ENCODE assay signal across 1 cellular context in the genomic region with DNA sequence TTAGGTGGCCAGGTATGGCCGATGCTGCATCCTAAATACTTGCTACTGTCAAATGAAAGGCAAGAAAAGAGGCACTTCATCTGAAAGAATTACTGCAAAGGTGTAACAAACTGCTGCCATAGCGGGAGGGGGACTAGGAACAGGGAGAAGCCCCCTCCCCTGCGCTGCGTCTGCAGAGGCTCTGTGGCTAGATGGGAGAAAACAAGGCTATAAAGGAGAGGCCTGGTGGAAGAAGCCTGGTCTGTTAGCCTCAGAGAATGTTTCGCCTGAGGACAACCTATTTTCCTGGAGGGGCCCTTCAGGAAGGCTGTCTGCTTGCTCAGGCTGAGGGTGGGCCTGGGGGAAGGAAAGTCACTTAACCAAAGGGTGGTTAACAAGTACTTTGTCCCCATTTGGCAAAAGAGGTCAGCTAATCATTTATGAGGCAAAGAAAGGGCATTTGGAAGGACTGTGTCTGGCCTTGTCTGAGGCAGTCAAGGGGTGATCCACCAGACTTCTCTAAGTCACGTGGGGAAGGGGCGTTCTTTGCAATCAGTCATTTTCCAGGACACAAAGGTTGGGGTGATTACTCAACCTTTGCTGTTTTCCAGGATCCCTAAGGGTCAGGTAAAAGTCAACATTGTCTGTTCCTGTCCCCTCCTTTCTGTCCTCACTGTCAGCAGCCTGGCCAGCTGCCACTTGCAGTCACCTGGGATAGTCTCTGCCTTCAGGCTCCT.
TF ChIP-seq lines count a peak whose summit lies in the region.

No MANE protein-coding gene starts in this region.

TF ChIP-seq in HepG2, 621 proteins besides CTCF, POLR2A, EP300 and RAD21 (continued from another document and continues in another):
- TF ChIP-seq, protein P1, sequence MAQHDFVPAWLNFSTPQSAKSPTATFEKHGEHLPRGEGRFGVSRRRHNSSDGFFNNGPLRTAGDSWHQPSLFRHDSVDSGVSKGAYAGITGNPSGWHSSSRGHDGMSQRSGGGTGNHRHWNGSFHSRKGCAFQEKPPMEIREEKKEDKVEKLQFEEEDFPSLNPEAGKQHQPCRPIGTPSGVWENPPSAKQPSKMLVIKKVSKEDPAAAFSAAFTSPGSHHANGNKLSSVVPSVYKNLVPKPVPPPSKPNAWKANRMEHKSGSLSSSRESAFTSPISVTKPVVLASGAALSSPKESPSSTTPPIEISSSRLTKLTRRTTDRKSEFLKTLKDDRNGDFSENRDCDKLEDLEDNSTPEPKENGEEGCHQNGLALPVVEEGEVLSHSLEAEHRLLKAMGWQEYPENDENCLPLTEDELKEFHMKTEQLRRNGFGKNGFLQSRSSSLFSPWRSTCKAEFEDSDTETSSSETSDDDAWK (CRISPR knock-in tag; IDR thresholded peaks at IDR 0.05), result no peak
- no peak for TF ChIP-seq ZNF232 (CRISPR knock-in tag; IDR thresholded peaks at IDR 0.05; ENCODE audit: borderline replicate concordance)
- TF ChIP-seq, protein P2, sequence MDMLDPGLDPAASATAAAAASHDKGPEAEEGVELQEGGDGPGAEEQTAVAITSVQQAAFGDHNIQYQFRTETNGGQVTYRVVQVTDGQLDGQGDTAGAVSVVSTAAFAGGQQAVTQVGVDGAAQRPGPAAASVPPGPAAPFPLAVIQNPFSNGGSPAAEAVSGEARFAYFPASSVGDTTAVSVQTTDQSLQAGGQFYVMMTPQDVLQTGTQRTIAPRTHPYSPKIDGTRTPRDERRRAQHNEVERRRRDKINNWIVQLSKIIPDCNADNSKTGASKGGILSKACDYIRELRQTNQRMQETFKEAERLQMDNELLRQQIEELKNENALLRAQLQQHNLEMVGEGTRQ (IDR thresholded peaks at IDR 0.05; ENCODE audit: low read depth, low read length), result no peak
- TF ChIP-seq, protein P2 (CRISPR knock-in tag; IDR thresholded peaks at IDR 0.05; ENCODE audit: borderline replicate concordance), result no peak; the same call in 1 of the 2 replicates
- TF ChIP-seq ZNF616 (CRISPR knock-in tag; IDR thresholded peaks at IDR 0.05; ENCODE audit: low read depth), result no peak
- no peak for TF ChIP-seq ZNF720 (CRISPR knock-in tag; IDR thresholded peaks at IDR 0.05)
- TF ChIP-seq NR2F6 (IDR thresholded peaks at IDR 0.05), result peak; percentile 76
- peak; percentile 87 for TF ChIP-seq NR2F6 (CRISPR knock-in tag; IDR thresholded peaks at IDR 0.05)
- no peak for TF ChIP-seq BRD4 (CRISPR knock-in tag; IDR thresholded peaks at IDR 0.05)
- peak; percentile 45; the same call in 1 of the 2 replicates for TF ChIP-seq PHF21A (CRISPR knock-in tag; IDR thresholded peaks at IDR 0.05)
- TF ChIP-seq ZBTB20 (CRISPR knock-in tag; IDR thresholded peaks at IDR 0.05; ENCODE audit: borderline replicate concordance, low read depth), result no peak; the same call in 1 of the 2 replicates
- no peak; the same call in 1 of the 2 replicates for TF ChIP-seq MEIS1 (CRISPR knock-in tag; IDR thresholded peaks at IDR 0.05; ENCODE audit: borderline replicate concordance)
- TF ChIP-seq REXO4 (CRISPR knock-in tag; IDR thresholded peaks at IDR 0.05; ENCODE audit: borderline replicate concordance), result no peak
- no peak for TF ChIP-seq KDM5A (IDR thresholded peaks at IDR 0.05; ENCODE audit: borderline replicate concordance, low read length)
- peak; percentile 60 for TF ChIP-seq SAP130 (CRISPR knock-in tag; IDR thresholded peaks at IDR 0.05; ENCODE audit: low read depth)
- TF ChIP-seq ATM (IDR thresholded peaks at IDR 0.05; ENCODE audit: borderline replicate concordance), result no peak
- TF ChIP-seq, protein P3, sequence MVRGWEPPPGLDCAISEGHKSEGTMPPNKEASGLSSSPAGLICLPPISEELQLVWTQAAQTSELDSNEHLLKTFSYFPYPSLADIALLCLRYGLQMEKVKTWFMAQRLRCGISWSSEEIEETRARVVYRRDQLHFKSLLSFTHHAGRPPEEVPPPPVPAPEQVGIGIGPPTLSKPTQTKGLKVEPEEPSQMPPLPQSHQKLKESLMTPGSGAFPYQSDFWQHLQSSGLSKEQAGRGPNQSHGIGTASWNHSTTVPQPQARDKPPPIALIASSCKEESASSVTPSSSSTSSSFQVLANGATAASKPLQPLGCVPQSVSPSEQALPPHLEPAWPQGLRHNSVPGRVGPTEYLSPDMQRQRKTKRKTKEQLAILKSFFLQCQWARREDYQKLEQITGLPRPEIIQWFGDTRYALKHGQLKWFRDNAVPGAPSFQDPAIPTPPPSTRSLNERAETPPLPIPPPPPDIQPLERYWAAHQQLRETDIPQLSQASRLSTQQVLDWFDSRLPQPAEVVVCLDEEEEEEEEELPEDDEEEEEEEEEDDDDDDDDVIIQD (CRISPR knock-in tag; IDR thresholded peaks at IDR 0.05; ENCODE audit: low read depth), result peak; percentile 79; the same call in 1 of the 2 replicates
- no peak for TF ChIP-seq ZNF816 (CRISPR knock-in tag; IDR thresholded peaks at IDR 0.05; ENCODE audit: borderline replicate concordance)
- TF ChIP-seq ZNF501 (CRISPR knock-in tag; IDR thresholded peaks at IDR 0.05), result no peak
- TF ChIP-seq ZNF207 (IDR thresholded peaks at IDR 0.05; ENCODE audit: borderline replicate concordance), result no peak
- no peak for TF ChIP-seq SMAD1 (CRISPR knock-in tag; IDR thresholded peaks at IDR 0.05; ENCODE audit: borderline replicate concordance, low read depth)
- TF ChIP-seq ZNF572 (CRISPR knock-in tag; IDR thresholded peaks at IDR 0.05), result no peak
- TF ChIP-seq, protein P4, sequence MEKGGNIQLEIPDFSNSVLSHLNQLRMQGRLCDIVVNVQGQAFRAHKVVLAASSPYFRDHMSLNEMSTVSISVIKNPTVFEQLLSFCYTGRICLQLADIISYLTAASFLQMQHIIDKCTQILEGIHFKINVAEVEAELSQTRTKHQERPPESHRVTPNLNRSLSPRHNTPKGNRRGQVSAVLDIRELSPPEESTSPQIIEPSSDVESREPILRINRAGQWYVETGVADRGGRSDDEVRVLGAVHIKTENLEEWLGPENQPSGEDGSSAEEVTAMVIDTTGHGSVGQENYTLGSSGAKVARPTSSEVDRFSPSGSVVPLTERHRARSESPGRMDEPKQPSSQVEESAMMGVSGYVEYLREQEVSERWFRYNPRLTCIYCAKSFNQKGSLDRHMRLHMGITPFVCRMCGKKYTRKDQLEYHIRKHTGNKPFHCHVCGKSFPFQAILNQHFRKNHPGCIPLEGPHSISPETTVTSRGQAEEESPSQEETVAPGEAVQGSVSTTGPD (CRISPR knock-in tag; IDR thresholded peaks at IDR 0.05), result peak; percentile 67; the same call in 1 of the 2 replicates
- TF ChIP-seq ZSCAN21 (CRISPR knock-in tag; IDR thresholded peaks at IDR 0.05; ENCODE audit: borderline replicate concordance), result no peak
- no peak for TF ChIP-seq ZNF672 (CRISPR knock-in tag; IDR thresholded peaks at IDR 0.05)
- no peak for TF ChIP-seq ZBTB1 (CRISPR knock-in tag; IDR thresholded peaks at IDR 0.05; ENCODE audit: borderline replicate concordance)
- 0 out of 2 replicates have a peak, but pooled peaks have one; percentile 47 for TF ChIP-seq ZNF564 (CRISPR knock-in tag; IDR thresholded peaks at IDR 0.05)
- TF ChIP-seq ZNF205 (CRISPR knock-in tag; IDR thresholded peaks at IDR 0.05), result no peak; the same call in 1 of the 2 replicates
- TF ChIP-seq, protein P5, sequence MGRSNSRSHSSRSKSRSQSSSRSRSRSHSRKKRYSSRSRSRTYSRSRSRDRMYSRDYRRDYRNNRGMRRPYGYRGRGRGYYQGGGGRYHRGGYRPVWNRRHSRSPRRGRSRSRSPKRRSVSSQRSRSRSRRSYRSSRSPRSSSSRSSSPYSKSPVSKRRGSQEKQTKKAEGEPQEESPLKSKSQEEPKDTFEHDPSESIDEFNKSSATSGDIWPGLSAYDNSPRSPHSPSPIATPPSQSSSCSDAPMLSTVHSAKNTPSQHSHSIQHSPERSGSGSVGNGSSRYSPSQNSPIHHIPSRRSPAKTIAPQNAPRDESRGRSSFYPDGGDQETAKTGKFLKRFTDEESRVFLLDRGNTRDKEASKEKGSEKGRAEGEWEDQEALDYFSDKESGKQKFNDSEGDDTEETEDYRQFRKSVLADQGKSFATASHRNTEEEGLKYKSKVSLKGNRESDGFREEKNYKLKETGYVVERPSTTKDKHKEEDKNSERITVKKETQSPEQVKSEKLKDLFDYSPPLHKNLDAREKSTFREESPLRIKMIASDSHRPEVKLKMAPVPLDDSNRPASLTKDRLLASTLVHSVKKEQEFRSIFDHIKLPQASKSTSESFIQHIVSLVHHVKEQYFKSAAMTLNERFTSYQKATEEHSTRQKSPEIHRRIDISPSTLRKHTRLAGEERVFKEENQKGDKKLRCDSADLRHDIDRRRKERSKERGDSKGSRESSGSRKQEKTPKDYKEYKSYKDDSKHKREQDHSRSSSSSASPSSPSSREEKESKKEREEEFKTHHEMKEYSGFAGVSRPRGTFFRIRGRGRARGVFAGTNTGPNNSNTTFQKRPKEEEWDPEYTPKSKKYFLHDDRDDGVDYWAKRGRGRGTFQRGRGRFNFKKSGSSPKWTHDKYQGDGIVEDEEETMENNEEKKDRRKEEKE (IDR thresholded peaks at IDR 0.05), result no peak
- TF ChIP-seq ZNF556 (CRISPR knock-in tag; IDR thresholded peaks at IDR 0.05; ENCODE audit: borderline replicate concordance), result 0 out of 2 replicates have a peak, but pooled peaks have one; percentile 28
- no peak for TF ChIP-seq U2AF2 (IDR thresholded peaks at IDR 0.05; ENCODE audit: low read depth, low read length)
- peak; percentile 54; the same call in 1 of the 2 replicates for TF ChIP-seq FOXJ3 (CRISPR knock-in tag; IDR thresholded peaks at IDR 0.05; ENCODE audit: borderline replicate concordance)
- no peak for TF ChIP-seq ZNF776 (CRISPR knock-in tag; IDR thresholded peaks at IDR 0.05)
- no peak for TF ChIP-seq ZBTB42 (CRISPR knock-in tag; IDR thresholded peaks at IDR 0.05)
- TF ChIP-seq SIN3B (IDR thresholded peaks at IDR 0.05; ENCODE audit: low read length), result no peak
- no peak for TF ChIP-seq ZNF10 (CRISPR knock-in tag; IDR thresholded peaks at IDR 0.05; ENCODE audit: borderline replicate concordance, low read depth)
- TF ChIP-seq MBNL3 (CRISPR knock-in tag; conservative IDR thresholded peaks at IDR 0.05), result no peak
- no peak for TF ChIP-seq ZNF549 (CRISPR knock-in tag; IDR thresholded peaks at IDR 0.05)
- 0 out of 2 replicates have a peak, but pooled peaks have one; percentile 71 for TF ChIP-seq ZNF124 (CRISPR knock-in tag; IDR thresholded peaks at IDR 0.05)
- TF ChIP-seq ZNF850 (CRISPR knock-in tag; conservative IDR thresholded peaks at IDR 0.05), result no peak
- TF ChIP-seq ZKSCAN1 (IDR thresholded peaks at IDR 0.05; ENCODE audit: low read length), result no peak
- TF ChIP-seq, protein P6, sequence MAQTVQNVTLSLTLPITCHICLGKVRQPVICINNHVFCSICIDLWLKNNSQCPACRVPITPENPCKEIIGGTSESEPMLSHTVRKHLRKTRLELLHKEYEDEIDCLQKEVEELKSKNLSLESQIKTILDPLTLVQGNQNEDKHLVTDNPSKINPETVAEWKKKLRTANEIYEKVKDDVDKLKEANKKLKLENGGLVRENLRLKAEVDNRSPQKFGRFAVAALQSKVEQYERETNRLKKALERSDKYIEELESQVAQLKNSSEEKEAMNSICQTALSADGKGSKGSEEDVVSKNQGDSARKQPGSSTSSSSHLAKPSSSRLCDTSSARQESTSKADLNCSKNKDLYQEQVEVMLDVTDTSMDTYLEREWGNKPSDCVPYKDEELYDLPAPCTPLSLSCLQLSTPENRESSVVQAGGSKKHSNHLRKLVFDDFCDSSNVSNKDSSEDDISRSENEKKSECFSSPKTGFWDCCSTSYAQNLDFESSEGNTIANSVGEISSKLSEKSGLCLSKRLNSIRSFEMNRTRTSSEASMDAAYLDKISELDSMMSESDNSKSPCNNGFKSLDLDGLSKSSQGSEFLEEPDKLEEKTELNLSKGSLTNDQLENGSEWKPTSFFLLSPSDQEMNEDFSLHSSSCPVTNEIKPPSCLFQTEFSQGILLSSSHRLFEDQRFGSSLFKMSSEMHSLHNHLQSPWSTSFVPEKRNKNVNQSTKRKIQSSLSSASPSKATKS (CRISPR knock-in tag; IDR thresholded peaks at IDR 0.05), result no peak
- TF ChIP-seq ZNF264 (CRISPR knock-in tag; IDR thresholded peaks at IDR 0.05), result no peak
- no peak for TF ChIP-seq FOXC1 (CRISPR knock-in tag; IDR thresholded peaks at IDR 0.05; ENCODE audit: borderline replicate concordance)
- no peak for TF ChIP-seq ZNF431 (CRISPR knock-in tag; IDR thresholded peaks at IDR 0.05; ENCODE audit: borderline replicate concordance, low read depth)
- no peak for TF ChIP-seq ZNF547 (CRISPR knock-in tag; IDR thresholded peaks at IDR 0.05)
- no peak for TF ChIP-seq ZNF678 (CRISPR knock-in tag; IDR thresholded peaks at IDR 0.05)
- TF ChIP-seq HDAC2 (CRISPR knock-in tag; IDR thresholded peaks at IDR 0.05), result peak; percentile 69
